Comparison of ENCODE assay signal across 1 cellular context in genomic region chr7:128506819-128507218, GRCh38.
TF ChIP-seq lines count a peak whose summit lies in the region.

No MANE protein-coding gene starts in this region.

TF ChIP-seq in GM12878, 131 proteins besides CTCF, POLR2A, EP300 and RAD21:
- peak; percentile 55 for TF ChIP-seq RUNX3 (IDR thresholded peaks at IDR 0.05; ENCODE audit: low read length)
- peak in 1 of 2 experiments; percentile 40; a peak in 1 of 4 replicates for TF ChIP-seq IKZF2 (IDR thresholded peaks at IDR 0.05)
- TF ChIP-seq NFIC (IDR thresholded peaks at IDR 0.05; ENCODE audit: low read depth, low read length) = peak; percentile 26; the same call in 1 of the 2 replicates
- TF ChIP-seq TCF3 (IDR thresholded peaks at IDR 0.05; ENCODE audit: borderline replicate concordance, insufficient read depth, low read depth, low read length) = peak; percentile 84; the same call in 1 of the 2 replicates
- peak; percentile 65; the same call in 1 of the 2 replicates for TF ChIP-seq ZNF384 (IDR thresholded peaks at IDR 0.05; ENCODE audit: borderline replicate concordance, low read depth, low read length)
- peak; percentile 74 for TF ChIP-seq MTA2 (IDR thresholded peaks at IDR 0.05; ENCODE audit: low read depth)
- TF ChIP-seq TCF12 (IDR thresholded peaks at IDR 0.05; ENCODE audit: low read depth, low read length) = peak; percentile 58; the same call in 1 of the 2 replicates
- TF ChIP-seq PKNOX1 (IDR thresholded peaks at IDR 0.05) = peak; percentile 28; the same call in 1 of the 2 replicates
